Comparison of ENCODE assay signal across 11 cellular contexts in the genomic region with DNA sequence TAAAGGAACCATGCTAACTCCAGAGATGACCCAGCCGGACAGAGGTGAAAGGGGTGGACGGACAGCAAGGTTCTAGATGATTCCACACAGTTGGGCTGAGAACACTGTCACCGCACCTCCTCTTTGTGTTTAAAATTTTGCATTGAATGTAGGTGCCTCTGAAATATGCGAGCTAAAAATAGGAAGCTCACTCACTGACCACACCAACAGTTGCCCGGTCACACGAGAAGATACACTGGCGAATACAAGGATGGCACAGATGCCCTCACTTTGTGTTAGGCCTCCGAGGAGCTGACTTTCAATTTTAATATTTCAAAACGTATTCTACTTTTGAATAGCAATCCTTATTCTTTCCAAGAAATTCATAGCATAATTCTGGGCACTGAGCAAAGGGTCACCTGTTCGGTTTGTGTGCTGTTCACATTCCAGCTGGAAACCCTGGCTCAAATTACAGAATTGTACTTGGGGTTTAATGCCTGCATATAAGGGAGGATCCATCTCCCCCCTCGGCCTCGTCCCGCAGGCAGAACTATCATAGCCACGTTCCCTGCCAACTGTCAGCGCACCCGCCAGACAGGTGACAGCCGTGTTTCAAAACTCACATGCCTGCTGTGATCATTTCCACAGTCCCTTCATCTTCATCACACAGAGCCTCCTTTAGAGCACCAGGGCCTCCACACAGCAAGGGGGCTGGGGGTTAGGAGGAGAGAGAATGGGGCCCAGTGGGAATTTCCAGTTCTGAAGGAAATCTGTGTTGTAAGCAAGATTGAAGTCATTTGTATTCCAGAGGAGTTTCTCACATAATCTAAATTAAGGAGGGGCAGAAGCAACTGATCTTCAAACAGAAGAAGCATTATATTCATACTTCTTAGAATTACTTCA. TPM values are rescaled to one million over a fixed set of nuclear protein-coding genes. Genes with fewer than 3 reads are reported as not detected.
A peak's percentile ranks its signal among the peaks of the same experiment; 100 is the strongest.
DNase-seq lines count a peak whose midpoint lies in the region; ATAC-seq and TF ChIP-seq lines count a peak whose summit lies in the region.
"Had no signal": no experiment of that assay in that cellular context is flagged by ENCODE, and none has a peak within 500 bp of the region (broad histone marks: within the 10 kb centered on the region; RNA-seq: fewer than 3 reads in every experiment).

No MANE protein-coding gene starts in this region.

- TF ChIP-seq POLR2A in upper lobe of left lung (IDR thresholded peaks at IDR 0.05): no peak

- H3K4me3 ChIP-seq in adipocyte (ENCODE audit: low read length): peak overlapping the region; percentile 35
- H3K4me3 ChIP-seq in fibroblast of mammary gland (ENCODE audit: control insufficient read depth, low read depth, low read length): no peak overlapping the region
- no peak overlapping the region for H3K4me3 ChIP-seq in upper lobe of left lung

- H3K27me3 ChIP-seq in adipocyte (replicated peaks; ENCODE audit: control insufficient read depth, insufficient read depth, low read length): no peaks in the 10 kb centered on the region
- no peaks in the 10 kb centered on the region for H3K27me3 ChIP-seq in upper lobe of left lung

- DNase-seq in adipocyte (ENCODE audit: low read depth): no peak
- peak; percentile 38 for DNase-seq in fibroblast of mammary gland (ENCODE audit: low read depth)
- no peak for DNase-seq in omental fat pad (ENCODE audit: low spot score)
- no peak for DNase-seq in upper lobe of left lung
- DNase-seq in activated effector memory CD4-positive, alpha-beta T cell treated with anti-CD3 and anti-CD28 coated beads, Interleukin-2, amount 50 U/mL, for 16 hours: no peak
- no peak for DNase-seq in midbrain (lab: John Stamatoyannopoulos, UW)
- DNase-seq: activated naive CD8-positive, alpha-beta T cell treated with anti-CD3 and anti-CD28 coated beads, Interleukin-2, amount 50 U/mL, for 24 hours; immature natural killer cell; natural killer cell; NCI-H2227 treated with DMSO at 0.1 percent for 48 hours had no signal

- peaks cover 36% of the 10 kb centered on the region for H3K36me3 ChIP-seq in adipocyte (ENCODE audit: control insufficient read depth, insufficient read depth, low read length, severe bottlenecking)
- peaks cover 6 to 98% (median 52%) of the 10 kb centered on the region in 4 donors for H3K36me3 ChIP-seq in upper lobe of left lung

- peak; percentile 26 for ATAC-seq in omental fat pad (ENCODE audit: low FRiP score)
- ATAC-seq in upper lobe of left lung (ENCODE audit: low FRiP score in 2 of 2): no peak
- no peak for ATAC-seq in GM19397 (IDR thresholded peaks at IDR 0.05; ENCODE audit: unreplicated experiment)
- ATAC-seq: activated naive CD8-positive, alpha-beta T cell treated with anti-CD3 and anti-CD28 coated beads, Interleukin-2, amount 50 U/mL, for 24 hours; natural killer cell had no signal

- H3K27ac ChIP-seq in upper lobe of left lung: peak overlapping the region; percentile 54 to 86 (median 76)

- 77 to 85% methylated on average over 17 of the region's 17 CpGs for WGBS in upper lobe of left lung, 2 donors

- H3K9me3 ChIP-seq in adipocyte (ENCODE audit: control insufficient read depth, low read length) (no peaks in the 10 kb centered on the region), upper lobe of left lung (no peaks in the 10 kb centered on the region)

- H3K4me1 ChIP-seq in adipocyte (ENCODE audit: control insufficient read depth, insufficient read depth, low read length) (peaks cover 46% of the 10 kb centered on the region), upper lobe of left lung (peaks cover 4 to 8% (median 7%) of the 10 kb centered on the region in 4 donors)

- TF ChIP-seq CTCF in fibroblast of mammary gland (conservative IDR thresholded peaks at IDR 0.05; ENCODE audit: control insufficient read depth, insufficient read depth, low read depth, low read length) (no peak), omental fat pad (IDR thresholded peaks at IDR 0.05) (no peak), upper lobe of left lung (IDR thresholded peaks at IDR 0.05) (no peak)

- TF ChIP-seq EP300 in upper lobe of left lung (IDR thresholded peaks at IDR 0.05): no peak

- peak overlapping the region; percentile 52 for H3K9ac ChIP-seq in adipocyte (ENCODE audit: low read length)

RNA-seq across cellular contexts. Expression of gene ADI1, which starts 48.2 kb away (rescaled TPM):
- total RNA-seq in omental fat pad: 100 to 1,000 TPM in 1 of 4 donors, 10 to 100 TPM in 3; 54.6 to 117 (median 71.3) TPM
- 10 to 100 TPM; 40.9 to 87.3 (median 77.3) TPM for total RNA-seq in upper lobe of left lung
